ENCODE assay signal across 12 cellular contexts in the genomic region with DNA sequence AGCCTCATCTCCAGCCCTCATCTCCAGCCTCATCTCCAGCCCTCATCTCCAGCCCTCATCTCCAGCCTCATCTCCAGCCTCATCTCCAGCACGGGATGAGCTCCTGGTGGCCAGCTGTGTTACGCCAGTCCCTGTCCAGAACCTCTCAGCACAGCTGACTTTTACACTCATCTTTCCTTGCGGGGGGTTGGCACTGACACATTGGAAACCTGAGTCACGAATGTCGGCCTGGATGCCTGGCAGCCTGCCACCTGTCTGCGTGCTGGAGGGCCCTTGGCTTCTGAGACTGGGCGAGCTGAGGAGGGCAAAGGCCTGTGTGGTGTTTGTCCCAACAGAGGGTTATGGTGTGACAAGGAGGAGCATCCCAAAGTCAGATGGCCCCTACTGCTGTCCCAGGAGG.
DNase-seq lines count a peak whose midpoint lies in the region; ATAC-seq, FAIRE-seq and TF ChIP-seq lines count a peak whose summit lies in the region.
"Had no signal": no experiment of that assay in that cellular context is flagged by ENCODE, and none has a peak within 500 bp of the region (broad histone marks: within the 10 kb centered on the region; RNA-seq: fewer than 3 reads in every experiment).

No MANE protein-coding gene starts in this region.

- peaks cover 31% of the 10 kb centered on the region for H3K79me2 ChIP-seq in endothelial cell of umbilical vein (ENCODE audit: control insufficient read depth, insufficient read depth, low read length)

- FAIRE-seq in endothelial cell of umbilical vein (lab: Jason Lieb, UNC), result peak; percentile 89

- ATAC-seq in GM19397 (IDR thresholded peaks at IDR 0.05; ENCODE audit: unreplicated experiment), result no peak
- ATAC-seq in activated T-cell treated with anti-CD3 and anti-CD28 coated beads, Interleukin-2, amount 50 U/mL, for 4 hours, result no peak

- H3K27me3 Mint-ChIP-seq in activated T-helper 2 cell treated with anti-CD3 and anti-CD28 coated beads, Interferon-gamma antibody, Interleukin-2, Interleukin-4, amounts not matched to agents 10 μg/mL and 5 μg/mL and 100 μg/mL, durations not matched to agents 14 hours and 24 hours and 36 hours (ENCODE audit: low read depth), result peaks cover 16% of the 10 kb centered on the region
- peaks cover 8% of the 10 kb centered on the region for H3K27me3 Mint-ChIP-seq in activated T-cell treated with anti-CD3 and anti-CD28 coated beads, Interleukin-2, amount 50 U/mL, for 4 hours (ENCODE audit: low read depth)

- H3K36me3 Mint-ChIP-seq in activated T-helper 2 cell treated with anti-CD3 and anti-CD28 coated beads, Interferon-gamma antibody, Interleukin-2, Interleukin-4, amounts not matched to agents 10 μg/mL and 5 μg/mL and 100 μg/mL, durations not matched to agents 14 hours and 24 hours and 36 hours (ENCODE audit: low read depth), result peaks cover 3% of the 10 kb centered on the region
- H3K36me3 Mint-ChIP-seq in activated T-cell treated with anti-CD3 and anti-CD28 coated beads, Interleukin-2, amount 50 U/mL, for 4 hours (ENCODE audit: insufficient read depth), result peaks cover 7% of the 10 kb centered on the region

- H3K9ac ChIP-seq in endothelial cell of umbilical vein (replicated peaks; ENCODE audit: extremely low read depth, insufficient read depth, low read length), result no peak overlapping the region
- H3K9ac ChIP-seq in skeletal muscle satellite cell (ENCODE audit: low read depth, low read length), result peak overlapping the region; percentile 28

- H4K20me1 ChIP-seq in endothelial cell of umbilical vein (replicated peaks; ENCODE audit: control insufficient read depth, extremely low read depth, insufficient read depth, low read length), result no peaks in the 10 kb centered on the region

- H3K4me3 ChIP-seq in endothelial cell of umbilical vein (replicated peaks in 1 of 3; ENCODE audit: insufficient read depth in 1 of 3, low read depth in 1 of 3, low read length in 3 of 3) (no peak overlapping the region), skeletal muscle satellite cell (ENCODE audit: low read length) (no peak overlapping the region)

- H3K4me1 ChIP-seq in endothelial cell of umbilical vein (ENCODE audit: control insufficient read depth, extremely low read depth, insufficient read depth, low read length) (peaks cover 21% of the 10 kb centered on the region), skeletal muscle satellite cell (ENCODE audit: control insufficient read depth, insufficient read depth, low read length) (peaks cover 9% of the 10 kb centered on the region)

- TF ChIP-seq CTCF in endothelial cell of umbilical vein (IDR thresholded peaks at IDR 0.05; ENCODE audit: extremely low read depth in 1 of 2, insufficient read depth in 1 of 2, low read depth in 1 of 2, low read length in 2 of 2), result no peak

- no peaks in the 10 kb centered on the region for H3K9me1 ChIP-seq in endothelial cell of umbilical vein (replicated peaks; ENCODE audit: control insufficient read depth, extremely low read depth, insufficient read depth, low read length)

- POLR2A ChIA-PET in endothelial cell of umbilical vein (lab: Charles Lee), result no interaction called here

- intact Hi-C loops in endothelial cell of umbilical vein (cut with micrococcal nuclease), result no loop called here
- intact Hi-C loops in activated T-helper 2 cell treated with anti-CD3 and anti-CD28 coated beads, Interferon-gamma antibody, Interleukin-2, Interleukin-4, amounts not matched to agents 10 μg/mL and 5 μg/mL and 100 μg/mL, durations not matched to agents 14 hours and 24 hours and 36 hours (cut with micrococcal nuclease), result no loop called here

- peaks cover 8% of the 10 kb centered on the region for H3K4me1 Mint-ChIP-seq in activated T-helper 2 cell treated with anti-CD3 and anti-CD28 coated beads, Interferon-gamma antibody, Interleukin-2, Interleukin-4, amounts not matched to agents 10 μg/mL and 5 μg/mL and 100 μg/mL, durations not matched to agents 14 hours and 24 hours and 36 hours (ENCODE audit: low read depth)
- peaks cover 17% of the 10 kb centered on the region for H3K4me1 Mint-ChIP-seq in activated T-cell treated with anti-CD3 and anti-CD28 coated beads, Interleukin-2, amount 50 U/mL, for 4 hours (ENCODE audit: low read depth)

- H2AFZ ChIP-seq in endothelial cell of umbilical vein (ENCODE audit: low read depth, low read length), result no peak overlapping the region

- H3K4me3 Mint-ChIP-seq in activated T-helper 2 cell treated with anti-CD3 and anti-CD28 coated beads, Interferon-gamma antibody, Interleukin-2, Interleukin-4, amounts not matched to agents 10 μg/mL and 5 μg/mL and 100 μg/mL, durations not matched to agents 14 hours and 24 hours and 36 hours (ENCODE audit: low read depth), result no peak overlapping the region
- no peak overlapping the region for H3K4me3 Mint-ChIP-seq in activated T-cell treated with anti-CD3 and anti-CD28 coated beads, Interleukin-2, amount 50 U/mL, for 4 hours
- H3K4me3 Mint-ChIP-seq: activated CD4-positive, alpha-beta T cell treated with anti-CD3 and anti-CD28 coated beads, Interleukin-2, amount 10 ng/mL, durations not matched to agents 24 days and 14 days had no signal

- H3K27ac ChIP-seq in endothelial cell of umbilical vein (ENCODE audit: insufficient read depth, low read depth, low read length), result no peak overlapping the region

- no peaks in the 10 kb centered on the region for H3K27me3 ChIP-seq in endothelial cell of umbilical vein (ENCODE audit: control insufficient read depth in 2 of 2, insufficient read depth in 2 of 2, low read length in 2 of 2)
- no peaks in the 10 kb centered on the region for H3K27me3 ChIP-seq in skeletal muscle satellite cell (ENCODE audit: control insufficient read depth, insufficient read depth, low read length)

- no peak overlapping the region for H3K27ac Mint-ChIP-seq in activated T-helper 2 cell treated with anti-CD3 and anti-CD28 coated beads, Interferon-gamma antibody, Interleukin-2, Interleukin-4, amounts not matched to agents 10 μg/mL and 5 μg/mL and 100 μg/mL, durations not matched to agents 14 hours and 24 hours and 36 hours
- H3K27ac Mint-ChIP-seq: activated CD4-positive, alpha-beta T cell treated with anti-CD3 and anti-CD28 coated beads, Interleukin-2, amount 10 ng/mL, durations not matched to agents 24 days and 14 days had no signal

- H3K4me2 ChIP-seq in endothelial cell of umbilical vein (ENCODE audit: insufficient read depth, low read length) (no peak overlapping the region), skeletal muscle satellite cell (ENCODE audit: low read length) (no peak overlapping the region)

- dilution Hi-C loops in endothelial cell of umbilical vein (cut with MboI; ENCODE audit: extremely low pct_ligation_motif_present, low sequenced_read_pairs), result no loop called here

- BruUV-seq in endothelial cell of umbilical vein (replicated peaks; lab: Mats Ljungman, UMichigan), result no TSS peak

- H3K9me3 Mint-ChIP-seq in activated T-helper 2 cell treated with anti-CD3 and anti-CD28 coated beads, Interferon-gamma antibody, Interleukin-2, Interleukin-4, amounts not matched to agents 10 μg/mL and 5 μg/mL and 100 μg/mL, durations not matched to agents 14 hours and 24 hours and 36 hours, result peaks cover 17% of the 10 kb centered on the region
- H3K9me3 Mint-ChIP-seq in activated T-cell treated with anti-CD3 and anti-CD28 coated beads, Interleukin-2, amount 50 U/mL, for 4 hours, result peaks cover 18% of the 10 kb centered on the region

- CTCF ChIA-PET in endothelial cell of umbilical vein (lab: Charles Lee), result interaction anchor here (0.9 to 2.1 kb wide), 4 partner anchors 13 to 204 kb away, joined by 3 to 11 read pairs (median 4); no protein-coding TSS in a partner anchor

- peak; percentile 4 for DNase-seq in NCI-H2171 treated with DMSO at 0.1 percent for 48 hours (lab: John Stamatoyannopoulos, UW)
- DNase-seq in NCI-H2171 (lab: John Stamatoyannopoulos, UW), result no peak
- peak; percentile 43 for DNase-seq in NCI-H446 treated with DMSO at 0.1 percent for 48 hours (lab: John Stamatoyannopoulos, UW)
- peak; percentile 56 for DNase-seq in endothelial cell of umbilical vein (ENCODE audit: low read depth, low spot score)
- no peak for DNase-seq in activated T-helper 2 cell treated with anti-CD3 and anti-CD28 coated beads, Interferon-gamma antibody, Interleukin-2, Interleukin-4, amounts not matched to agents 10 μg/mL and 5 μg/mL and 100 μg/mL, durations not matched to agents 14 hours and 24 hours and 36 hours (ENCODE audit: low spot score)
- DNase-seq in activated T-cell treated with anti-CD3 and anti-CD28 coated beads, Interleukin-2, amount 50 U/mL, for 4 hours, result no peak
- DNase-seq: activated CD4-positive, alpha-beta T cell treated with anti-CD3 and anti-CD28 coated beads, Interleukin-2, amount 10 ng/mL, durations not matched to agents 24 days and 14 days; activated naive CD4-positive, alpha-beta T cell treated with anti-CD3 and anti-CD28 coated beads, Interleukin-2, amount 50 U/mL, for 16 hours; left cardiac atrium; NCI-H1930 had no signal

- TF ChIP-seq POLR2A in endothelial cell of umbilical vein (IDR thresholded peaks at IDR 0.05; ENCODE audit: low read depth, low read length), result no peak

- no peaks in the 10 kb centered on the region for H3K9me3 ChIP-seq in endothelial cell of umbilical vein (replicated peaks; ENCODE audit: control insufficient read depth, insufficient read depth, low read length)
- no peaks in the 10 kb centered on the region for H3K9me3 ChIP-seq in skeletal muscle satellite cell (replicated peaks; ENCODE audit: low read length)

- H3K36me3 ChIP-seq in endothelial cell of umbilical vein (ENCODE audit: control insufficient read depth in 2 of 2, extremely low read depth in 1 of 2, insufficient read depth in 2 of 2, low read length in 2 of 2) (peaks cover 0 to 5% of the 10 kb centered on the region in 2 experiments), skeletal muscle satellite cell (ENCODE audit: insufficient read depth, low read length) (no peaks in the 10 kb centered on the region)

TF ChIP-seq in endothelial cell of umbilical vein, 7 proteins besides CTCF, POLR2A, EP300 and RAD21:
- TF ChIP-seq POLR2AphosphoS5 (IDR thresholded peaks at IDR 0.05; ENCODE audit: insufficient read depth, low read depth, low read length) (peak; percentile 25), GATA2 (IDR thresholded peaks at IDR 0.05; ENCODE audit: insufficient read depth, insufficient read length, low read depth, low read length) (no peak)

Comparison
In these comparisons a context has a peak if more than half of its experiments do, and no peak if none do; other contexts are left out.
1. DNase-seq: peak in NCI-H2171 treated with DMSO at 0.1 percent for 48 hours (single experiment), NCI-H446 treated with DMSO at 0.1 percent for 48 hours (single experiment) and endothelial cell of umbilical vein (single experiment); none in NCI-H2171 (single experiment), activated T-helper 2 cell treated with anti-CD3 and anti-CD28 coated beads, Interferon-gamma antibody, Interleukin-2, Interleukin-4, amounts not matched to agents 10 μg/mL and 5 μg/mL and 100 μg/mL, durations not matched to agents 14 hours and 24 hours and 36 hours (single experiment) and activated T-cell treated with anti-CD3 and anti-CD28 coated beads, Interleukin-2, amount 50 U/mL, for 4 hours (single experiment).